Comparison of ENCODE assay signal across 22 cellular contexts in genomic region chr20:2336471-2336870, GRCh38. TPM values are rescaled to one million over a fixed set of nuclear protein-coding genes. Genes with fewer than 3 reads are reported as not detected.
"Had no signal": no experiment of that assay in that cellular context is flagged by ENCODE, and none has a peak within 500 bp of the region (broad histone marks: within the 10 kb centered on the region; RNA-seq: fewer than 3 reads in every experiment).

No MANE protein-coding gene starts in this region.

- H3K9me3 ChIP-seq: SJSA1 had no signal

- ATAC-seq: K562 had no signal

- H3K27me3 ChIP-seq: SJSA1 had no signal

- DNase-seq: Kasumi-1, MM.1S, NCI-H1092 treated with DMSO at 0.1 percent for 48 hours, NCI-H1436, NCI-H187, NCI-H2029, NCI-H2081 treated with DMSO at 0.1 percent for 48 hours, NCI-H2171, NCI-H226, NCI-H446, NCI-H510A, NCI-H524 treated with DMSO at 0.1 percent for 48 hours, NCI-H69, NCI-H774, Right ventricle myocardium superior, RPMI8226, SIG-M5 had no signal

- H3K36me3 ChIP-seq: SJSA1 had no signal

- H3K4me1 ChIP-seq: SJSA1 had no signal

- H3K9ac ChIP-seq: KMS-11 had no signal

- H3K4me3 ChIP-seq: K562, SJSA1 had no signal

- H3K27ac ChIP-seq: HL-60, KMS-11, SJSA1 had no signal

RNA-seq across cellular contexts. Expression of gene TGM3, which starts 40.7 kb away (rescaled TPM):
- total RNA-seq: K562, M059J, Right ventricle myocardium superior had no signal

RNA-seq across cellular contexts. Expression of gene TGM6, which starts 44.2 kb away (rescaled TPM):
- total RNA-seq: K562, M059J, Right ventricle myocardium superior, SJSA1 had no signal
